Comparison of ENCODE assay signal across 13 cellular contexts in genomic region chr9:113154936-113155335, GRCh38. TPM values are rescaled to one million over a fixed set of nuclear protein-coding genes. Genes with fewer than 3 reads are reported as not detected.
A peak's percentile ranks its signal among the peaks of the same experiment; 100 is the strongest.
DNase-seq lines count a peak whose midpoint lies in the region; ATAC-seq and TF ChIP-seq lines count a peak whose summit lies in the region.
"Had no signal": no experiment of that assay in that cellular context is flagged by ENCODE, and none has a peak within 500 bp of the region (broad histone marks: within the 10 kb centered on the region; RNA-seq: fewer than 3 reads in every experiment).

No MANE protein-coding gene starts in this region.

- no peak for ATAC-seq in T-helper 17 cell
- ATAC-seq in foreskin keratinocyte: no peak

- no peaks in the 10 kb centered on the region for H3K9me3 Mint-ChIP-seq in nephron progenitor cell

- H3K27me3 ChIP-seq in foreskin keratinocyte: no peaks in the 10 kb centered on the region
- H3K27me3 ChIP-seq in PC-9 (ENCODE audit: insufficient read depth, low read depth): no peaks in the 10 kb centered on the region
- H3K27me3 ChIP-seq: brain microvascular endothelial cell, uterus had no signal

- H3K27ac ChIP-seq in foreskin keratinocyte (peak overlapping the region; percentile 9), substantia nigra (ENCODE audit: low read depth, low read length, poor library complexity, severe bottlenecking) (peak overlapping the region; percentile 96), PC-9 (no peak overlapping the region)
- H3K27ac ChIP-seq: brain microvascular endothelial cell had no signal

- peak overlapping the region; percentile 88 for H3K27ac Mint-ChIP-seq in T-helper 17 cell
- no peak overlapping the region for H3K27ac Mint-ChIP-seq in nephron progenitor cell

- H3K27me3 Mint-ChIP-seq in T-helper 17 cell (no peaks in the 10 kb centered on the region), nephron progenitor cell (ENCODE audit: low read depth, poor library complexity) (peaks cover 30% of the 10 kb centered on the region)

- TF ChIP-seq CTCF in foreskin keratinocyte (conservative IDR thresholded peaks at IDR 0.05) (no peak), nephron progenitor cell (IDR thresholded peaks at IDR 0.05) (no peak), PC-9 (conservative IDR thresholded peaks at IDR 0.05) (no peak)

- no peak overlapping the region for H3K4me3 ChIP-seq in PC-9
- H3K4me3 ChIP-seq: uterus had no signal

- no TSS peak for BruUV-seq in PC-9 (replicated peaks; lab: Mats Ljungman, UMichigan)

- H3K4me1 ChIP-seq in foreskin keratinocyte (peaks cover 31% of the 10 kb centered on the region), PC-9 (replicated peaks; ENCODE audit: insufficient read depth) (peaks cover 31% of the 10 kb centered on the region)
- H3K4me1 ChIP-seq: uterus had no signal

- POLR2A ChIA-PET in PC-9 (lab: Charles Lee; ENCODE audit: unreplicated experiment): interaction anchor here (0.7 kb wide), 1 partner anchor 233 kb away, joined by 3 read pairs; no protein-coding TSS in a partner anchor

- intact Hi-C loops in PC-9 (cut with micrococcal nuclease; ENCODE audit: unreplicated experiment): loop anchor here (5.0 to 10.0 kb wide), 2 partner anchors 120 to 187 kb away; partner anchors contain the start of genes CDC26, PRPF4 and WDR31

- no peaks in the 10 kb centered on the region for H3K36me3 ChIP-seq in PC-9 (ENCODE audit: low read depth)
- H3K36me3 ChIP-seq: uterus had no signal

- no peaks in the 10 kb centered on the region for H3K9me2 ChIP-seq in PC-9 (ENCODE audit: insufficient read depth)

- peaks cover 9% of the 10 kb centered on the region for H3F3A ChIP-seq in PC-9 (ENCODE audit: insufficient read depth, low read depth)

- no peaks in the 10 kb centered on the region for H3K9me3 ChIP-seq in T-helper 17 cell (ENCODE audit: control insufficient read depth, low read length, poor library complexity, severe bottlenecking)
- H3K9me3 ChIP-seq in PC-9 (ENCODE audit: insufficient read depth, low read depth): no peaks in the 10 kb centered on the region
- H3K9me3 ChIP-seq: uterus had no signal

- peak; percentile 48 for DNase-seq in activated CD8-positive, alpha-beta memory T cell treated with anti-CD3 and anti-CD28 coated beads, Interleukin-2, amount 50 U/mL, for 48 hours
- no peak for DNase-seq in activated CD8-positive, alpha-beta memory T cell treated with anti-CD3 and anti-CD28 coated beads for 24 hours
- DNase-seq in T-helper 17 cell (no peak), foreskin keratinocyte (no peak), substantia nigra (lab: John Stamatoyannopoulos, UW) (no peak), HT-29 (ENCODE audit: low spot score) (no peak), nephron progenitor cell (no peak), PC-9 (no peak)
- DNase-seq: activated CD8-positive, alpha-beta memory T cell treated with anti-CD3 and anti-CD28 coated beads, Interleukin-2, amount 50 U/mL, for 4 hours; NCI-H2171 treated with DMSO at 0.1 percent for 48 hours; T1000; uterus had no signal

- H3K79me2 ChIP-seq in PC-9 (ENCODE audit: low read depth): no peaks in the 10 kb centered on the region

- H3K4me3 Mint-ChIP-seq in T-helper 17 cell (no peak overlapping the region), nephron progenitor cell (no peak overlapping the region)

- CTCF ChIA-PET in PC-9 (lab: Charles Lee): interaction anchor here (1.1 kb wide), 1 partner anchor 119 kb away, joined by 3 read pairs; no protein-coding TSS in a partner anchor

- H4K20me1 ChIP-seq in PC-9 (ENCODE audit: insufficient read depth): no peaks in the 10 kb centered on the region

- no peaks in the 10 kb centered on the region for H3K36me3 Mint-ChIP-seq in T-helper 17 cell (ENCODE audit: low read depth)
- peaks cover 8% of the 10 kb centered on the region for H3K36me3 Mint-ChIP-seq in nephron progenitor cell (ENCODE audit: low read depth)

- no peak overlapping the region for H3K4me2 ChIP-seq in PC-9

- no peak overlapping the region for H2AFZ ChIP-seq in PC-9

- H3K4me1 Mint-ChIP-seq in T-helper 17 cell (peaks cover 32% of the 10 kb centered on the region), nephron progenitor cell (peaks cover 17% of the 10 kb centered on the region)

RNA-seq across cellular contexts. Expression of gene SLC31A2, which starts 4.1 kb away (rescaled TPM):
- 10 to 100 TPM in 1 of 2 donors, 1 to 10 TPM in 1; 6.6 to 12.8 TPM for total RNA-seq in T-helper 17 cell
- 57.3 and 71.2 TPM in 2 replicates for total RNA-seq in foreskin keratinocyte
- 38.0 and 58.5 TPM in 2 replicates for polyA plus RNA-seq in foreskin keratinocyte
- total RNA-seq in HT-29 (2014; rRNA removed; shearing (Covaris generic)): 1.8 and 3.4 TPM in 2 replicates
- 15.1 and 16.5 TPM in 2 replicates for total RNA-seq in PC-9 (2021)
